In genomic region chr20:45070932-45071632, GRCh38 we compare ENCODE assay signal across 1 cellular context.
TF ChIP-seq lines count a peak whose summit lies in the region.

No MANE protein-coding gene starts in this region.

TF ChIP-seq in HEK293, 187 proteins besides CTCF, POLR2A, EP300 and RAD21 (continued from another document):
- TF ChIP-seq TSHZ1 (tag by site-specific recombination; IDR thresholded peaks at IDR 0.05; ENCODE audit: borderline replicate concordance) (peak; percentile 57; the same call in 1 of the 2 replicates), ZNF366 (tag by site-specific recombination; conservative IDR thresholded peaks at IDR 0.05) (peak; percentile 65), ZNF24 (tag by site-specific recombination; IDR thresholded peaks at IDR 0.05) (peak; percentile 54), ZNF221 (tag by site-specific recombination; IDR thresholded peaks at IDR 0.05; ENCODE audit: borderline replicate concordance) (no peak), ZXDB (tag by site-specific recombination; IDR thresholded peaks at IDR 0.05) (peak; percentile 64; the same call in 1 of the 2 replicates), ZBTB17 (tag by site-specific recombination; IDR thresholded peaks at IDR 0.05) (0 out of 2 replicates have a peak, but pooled peaks have one; percentile 23), KLF8 (tag by site-specific recombination; IDR thresholded peaks at IDR 0.05) (peak; percentile 43; the same call in 1 of the 2 replicates), KLF7 (tag by site-specific recombination; IDR thresholded peaks at IDR 0.05; ENCODE audit: borderline replicate concordance) (no peak), ZEB2 (tag by site-specific recombination; IDR thresholded peaks at IDR 0.05) (peak; percentile 60), ZBTB8A (tag by site-specific recombination; IDR thresholded peaks at IDR 0.05) (peak; percentile 40), ZNF335 (tag by site-specific recombination; conservative IDR thresholded peaks at IDR 0.05) (peak; percentile 61), ZNF600 (tag by site-specific recombination; IDR thresholded peaks at IDR 0.05) (peak; percentile 32; the same call in 1 of the 2 replicates), TRIM28 (IDR thresholded peaks at IDR 0.05; ENCODE audit: borderline replicate concordance, low read length) (peak; percentile 74), ZNF629 (tag by site-specific recombination; IDR thresholded peaks at IDR 0.05) (peak; percentile 78), HIC1 (tag by site-specific recombination; IDR thresholded peaks at IDR 0.05) (peak; percentile 87), ZSCAN16 (tag by site-specific recombination; IDR thresholded peaks at IDR 0.05) (no peak), PRDM10 (tag by site-specific recombination; IDR thresholded peaks at IDR 0.05) (peak; percentile 89), SCRT2 (tag by site-specific recombination; IDR thresholded peaks at IDR 0.05) (peak; percentile 58)
- TF ChIP-seq, protein P1, sequence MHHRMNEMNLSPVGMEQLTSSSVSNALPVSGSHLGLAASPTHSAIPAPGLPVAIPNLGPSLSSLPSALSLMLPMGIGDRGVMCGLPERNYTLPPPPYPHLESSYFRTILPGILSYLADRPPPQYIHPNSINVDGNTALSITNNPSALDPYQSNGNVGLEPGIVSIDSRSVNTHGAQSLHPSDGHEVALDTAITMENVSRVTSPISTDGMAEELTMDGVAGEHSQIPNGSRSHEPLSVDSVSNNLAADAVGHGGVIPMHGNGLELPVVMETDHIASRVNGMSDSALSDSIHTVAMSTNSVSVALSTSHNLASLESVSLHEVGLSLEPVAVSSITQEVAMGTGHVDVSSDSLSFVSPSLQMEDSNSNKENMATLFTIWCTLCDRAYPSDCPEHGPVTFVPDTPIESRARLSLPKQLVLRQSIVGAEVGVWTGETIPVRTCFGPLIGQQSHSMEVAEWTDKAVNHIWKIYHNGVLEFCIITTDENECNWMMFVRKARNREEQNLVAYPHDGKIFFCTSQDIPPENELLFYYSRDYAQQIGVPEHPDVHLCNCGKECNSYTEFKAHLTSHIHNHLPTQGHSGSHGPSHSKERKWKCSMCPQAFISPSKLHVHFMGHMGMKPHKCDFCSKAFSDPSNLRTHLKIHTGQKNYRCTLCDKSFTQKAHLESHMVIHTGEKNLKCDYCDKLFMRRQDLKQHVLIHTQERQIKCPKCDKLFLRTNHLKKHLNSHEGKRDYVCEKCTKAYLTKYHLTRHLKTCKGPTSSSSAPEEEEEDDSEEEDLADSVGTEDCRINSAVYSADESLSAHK (tag by site-specific recombination; IDR thresholded peaks at IDR 0.05): peak; percentile 57; the same call in 1 of the 2 replicates
- TF ChIP-seq, protein P2, sequence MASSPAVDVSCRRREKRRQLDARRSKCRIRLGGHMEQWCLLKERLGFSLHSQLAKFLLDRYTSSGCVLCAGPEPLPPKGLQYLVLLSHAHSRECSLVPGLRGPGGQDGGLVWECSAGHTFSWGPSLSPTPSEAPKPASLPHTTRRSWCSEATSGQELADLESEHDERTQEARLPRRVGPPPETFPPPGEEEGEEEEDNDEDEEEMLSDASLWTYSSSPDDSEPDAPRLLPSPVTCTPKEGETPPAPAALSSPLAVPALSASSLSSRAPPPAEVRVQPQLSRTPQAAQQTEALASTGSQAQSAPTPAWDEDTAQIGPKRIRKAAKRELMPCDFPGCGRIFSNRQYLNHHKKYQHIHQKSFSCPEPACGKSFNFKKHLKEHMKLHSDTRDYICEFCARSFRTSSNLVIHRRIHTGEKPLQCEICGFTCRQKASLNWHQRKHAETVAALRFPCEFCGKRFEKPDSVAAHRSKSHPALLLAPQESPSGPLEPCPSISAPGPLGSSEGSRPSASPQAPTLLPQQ (tag by site-specific recombination; IDR thresholded peaks at IDR 0.05): peak; percentile 77
